ENCODE assay signal across 21 cellular contexts in genomic region chr1:50419907-50420248, GRCh38. TPM values are rescaled to one million over a fixed set of nuclear protein-coding genes. Genes with fewer than 3 reads are reported as not detected.
DNase-seq lines count a peak whose midpoint lies in the region; ATAC-seq and TF ChIP-seq lines count a peak whose summit lies in the region.
"Had no signal": no experiment of that assay in that cellular context is flagged by ENCODE, and none has a peak within 500 bp of the region (broad histone marks: within the 10 kb centered on the region; RNA-seq: fewer than 3 reads in every experiment).

No MANE protein-coding gene starts in this region.

- H3K9me3 ChIP-seq in CD4-positive, alpha-beta T cell (ENCODE audit: control insufficient read depth, low read length): no peaks in the 10 kb centered on the region
- H3K9me3 ChIP-seq: BE2C, breast epithelium, esophagus muscularis mucosa, neutrophil, thoracic aorta had no signal

- peaks cover 85% of the 10 kb centered on the region for H3K27me3 ChIP-seq in CD4-positive, alpha-beta T cell (ENCODE audit: control insufficient read depth, insufficient read depth, low read length)

- DNase-seq in CD4-positive, alpha-beta T cell: no peak
- DNase-seq in DMS53 treated with DMSO at 0.1 percent for 48 hours (lab: John Stamatoyannopoulos, UW; ENCODE audit: unreplicated experiment) (peak; percentile 33), omental fat pad (ENCODE audit: low spot score) (no peak), LoVo (ENCODE audit: low spot score) (no peak)
- DNase-seq in activated naive CD8-positive, alpha-beta T cell treated with anti-CD3 and anti-CD28 coated beads for 36 hours: no peak
- no peak for DNase-seq in naive thymus-derived CD8-positive, alpha-beta T cell
- DNase-seq: activated CD8-positive, alpha-beta memory T cell treated with anti-CD3 and anti-CD28 coated beads for 24 hours; activated naive CD4-positive, alpha-beta T cell; DMS153; IMR-90; NCI-H2081 treated with DMSO at 0.1 percent for 48 hours; NCI-H524 treated with DMSO at 0.1 percent for 48 hours; stimulated activated CD4-positive, alpha-beta T cell treated with anti-CD3 and anti-CD28 coated beads, Interleukin-2, amount 100 ng/mL, for 48 hours had no signal

- peak overlapping the region; percentile 66 for H3K4me3 Mint-ChIP-seq in CD4-positive, alpha-beta T cell
- peak overlapping the region; percentile 6 for H3K4me3 Mint-ChIP-seq in activated naive CD8-positive, alpha-beta T cell treated with anti-CD3 and anti-CD28 coated beads for 36 hours
- peak overlapping the region in 8 of 10 donors; percentile 15 to 70 (median 46) for H3K4me3 Mint-ChIP-seq in naive thymus-derived CD8-positive, alpha-beta T cell

- POLR2A ChIA-PET in CD4-positive, alpha-beta T cell (lab: Charles Lee): no interaction called here
- POLR2A ChIA-PET in naive thymus-derived CD8-positive, alpha-beta T cell (lab: Charles Lee): no interaction called here

- intact Hi-C loops in CD4-positive, alpha-beta T cell (cut with DNase I, micrococcal nuclease): no loop called here

- no peak overlapping the region for H3K27ac ChIP-seq in CD4-positive, alpha-beta T cell (ENCODE audit: low read depth, low read length)
- H3K27ac ChIP-seq: breast epithelium, esophagus muscularis mucosa, neutrophil, thoracic aorta had no signal

- no peaks in the 10 kb centered on the region for H3K9me3 Mint-ChIP-seq in CD4-positive, alpha-beta T cell
- no peaks in the 10 kb centered on the region for H3K9me3 Mint-ChIP-seq in activated naive CD8-positive, alpha-beta T cell treated with anti-CD3 and anti-CD28 coated beads for 36 hours
- H3K9me3 Mint-ChIP-seq in naive thymus-derived CD8-positive, alpha-beta T cell: peaks cover 0 to 3% (median 0%) of the 10 kb centered on the region in 9 donors

- CTCF ChIA-PET in CD4-positive, alpha-beta T cell (lab: Charles Lee): no interaction called here

- peaks cover 44% of the 10 kb centered on the region for H3K4me1 Mint-ChIP-seq in CD4-positive, alpha-beta T cell (ENCODE audit: low read depth)
- peaks cover 46% of the 10 kb centered on the region for H3K4me1 Mint-ChIP-seq in activated naive CD8-positive, alpha-beta T cell treated with anti-CD3 and anti-CD28 coated beads for 36 hours
- H3K4me1 Mint-ChIP-seq in naive thymus-derived CD8-positive, alpha-beta T cell: peaks cover 34 to 67% (median 55%) of the 10 kb centered on the region in 4 donors

- no peak overlapping the region for H3K27ac Mint-ChIP-seq in CD4-positive, alpha-beta T cell
- H3K27ac Mint-ChIP-seq in activated naive CD8-positive, alpha-beta T cell treated with anti-CD3 and anti-CD28 coated beads for 36 hours: no peak overlapping the region
- peak overlapping the region in 1 of 10 donors; percentile 34 for H3K27ac Mint-ChIP-seq in naive thymus-derived CD8-positive, alpha-beta T cell

- H3K27me3 Mint-ChIP-seq in CD4-positive, alpha-beta T cell: peaks cover 75% of the 10 kb centered on the region
- H3K27me3 Mint-ChIP-seq in activated naive CD8-positive, alpha-beta T cell treated with anti-CD3 and anti-CD28 coated beads for 36 hours: peaks cover 91% of the 10 kb centered on the region
- H3K27me3 Mint-ChIP-seq in naive thymus-derived CD8-positive, alpha-beta T cell: peaks cover 41 to 87% (median 63%) of the 10 kb centered on the region in 5 donors

- TF ChIP-seq CTCF in CD4-positive, alpha-beta T cell (IDR thresholded peaks at IDR 0.05): no peak
- TF ChIP-seq CTCF in omental fat pad (IDR thresholded peaks at IDR 0.05): no peak

- ATAC-seq in CD4-positive, alpha-beta T cell (ENCODE audit: poor library complexity): no peak
- no peak for ATAC-seq in naive thymus-derived CD8-positive, alpha-beta T cell
- ATAC-seq in omental fat pad (ENCODE audit: low FRiP score) (no peak), GM21423 (IDR thresholded peaks at IDR 0.05; ENCODE audit: unreplicated experiment) (no peak)

- no peaks in the 10 kb centered on the region for H3K36me3 Mint-ChIP-seq in CD4-positive, alpha-beta T cell (ENCODE audit: low read depth)
- no peaks in the 10 kb centered on the region for H3K36me3 Mint-ChIP-seq in activated naive CD8-positive, alpha-beta T cell treated with anti-CD3 and anti-CD28 coated beads for 36 hours
- H3K36me3 Mint-ChIP-seq in naive thymus-derived CD8-positive, alpha-beta T cell: peaks cover 0 to 8% (median 0%) of the 10 kb centered on the region in 3 donors

RNA-seq across cellular contexts. Expression of gene DMRTA2, which starts 3.4 kb away (rescaled TPM):
- total RNA-seq in CD4-positive, alpha-beta T cell: not detected
- total RNA-seq in activated naive CD8-positive, alpha-beta T cell treated with anti-CD3 and anti-CD28 coated beads for 36 hours: under 1 TPM in 1 of 2 experiments, not detected in 1; 0.08 TPM
- total RNA-seq in naive thymus-derived CD8-positive, alpha-beta T cell: not detected
- polyA plus RNA-seq in naive thymus-derived CD8-positive, alpha-beta T cell: not detected
- total RNA-seq in omental fat pad: not detected
- total RNA-seq: dermis microvascular lymphatic vessel endothelial cell, esophagus muscularis mucosa, glomerular endothelial cell, IMR-90 had no signal

Comparison
In these comparisons a context has a peak if more than half of its experiments do, and no peak if none do; other contexts are left out.
1. H3K4me3 Mint-ChIP-seq: peak in every context shown above with its lines; median percentile 66 in CD4-positive, alpha-beta T cell; 46 in naive thymus-derived CD8-positive, alpha-beta T cell; 6 in activated naive CD8-positive, alpha-beta T cell treated with anti-CD3 and anti-CD28 coated beads for 36 hours.